ENCODE assay signal across 16 cellular contexts in genomic region chr1:155717041-155717440, GRCh38. TPM values are rescaled to one million over a fixed set of nuclear protein-coding genes. Genes with fewer than 3 reads are reported as not detected.
A peak's percentile ranks its signal among the peaks of the same experiment; 100 is the strongest.
DNase-seq lines count a peak whose midpoint lies in the region; ATAC-seq and TF ChIP-seq lines count a peak whose summit lies in the region.
"Had no signal": no experiment of that assay in that cellular context is flagged by ENCODE, and none has a peak within 500 bp of the region (broad histone marks: within the 10 kb centered on the region; RNA-seq: fewer than 3 reads in every experiment).

No MANE protein-coding gene starts in this region.

- H3K27ac ChIP-seq in esophagus squamous epithelium: no peak overlapping the region
- H3K27ac ChIP-seq: epithelial cell of prostate, heart left ventricle had no signal

- H3K36me3 ChIP-seq in esophagus squamous epithelium: peaks cover 0 to 84% (median 0%) of the 10 kb centered on the region in 3 donors

- intact Hi-C loops in esophagus squamous epithelium (cut with DNase I): no loop called here

- no peaks in the 10 kb centered on the region for H3K9me3 ChIP-seq in esophagus squamous epithelium
- H3K9me3 ChIP-seq: heart left ventricle had no signal

- H3K27me3 Mint-ChIP-seq in activated T-cell treated with anti-CD3 and anti-CD28 coated beads, Interleukin-2, amount 50 U/mL, for 24 hours: no peaks in the 10 kb centered on the region
- H3K27me3 Mint-ChIP-seq in stimulated activated naive B cell treated with anti-CD40 and anti-IgM and Interleukin-4, amounts not matched to agents 10 μg/mL and 1 μg/mL and 100 μg/mL, for 72 hours: no peaks in the 10 kb centered on the region
- H3K27me3 Mint-ChIP-seq in mesothelial cell of epicardium (ENCODE audit: low read depth): no peaks in the 10 kb centered on the region
- H3K27me3 Mint-ChIP-seq: progenitor cell of endocrine pancreas had no signal

- WGBS in esophagus squamous epithelium, 2 donors: 82 to 94% methylated on average over 7 of the region's 7 CpGs

- H3K4me3 ChIP-seq in esophagus squamous epithelium: no peak overlapping the region
- H3K4me3 ChIP-seq: heart left ventricle had no signal

- peak; percentile 87 for ATAC-seq in HG02610 (IDR thresholded peaks at IDR 0.05; ENCODE audit: unreplicated experiment)
- ATAC-seq in stimulated activated naive B cell treated with anti-CD40 and anti-IgM and Interleukin-4, amounts not matched to agents 10 μg/mL and 1 μg/mL and 100 μg/mL, for 72 hours (replicated peaks): peak; percentile 53 to 62
- ATAC-seq: heart left ventricle had no signal

- H3K27me3 ChIP-seq in esophagus squamous epithelium: no peaks in the 10 kb centered on the region
- H3K27me3 ChIP-seq: heart left ventricle had no signal

- H3K27ac Mint-ChIP-seq in activated T-cell treated with anti-CD3 and anti-CD28 coated beads, Interleukin-2, amount 50 U/mL, for 24 hours: peak overlapping the region; percentile 35
- H3K27ac Mint-ChIP-seq in stimulated activated naive B cell treated with anti-CD40 and anti-IgM and Interleukin-4, amounts not matched to agents 10 μg/mL and 1 μg/mL and 100 μg/mL, for 72 hours: no peak overlapping the region
- no peak overlapping the region for H3K27ac Mint-ChIP-seq in mesothelial cell of epicardium
- H3K27ac Mint-ChIP-seq: progenitor cell of endocrine pancreas had no signal

- no peak overlapping the region for H3K4me3 Mint-ChIP-seq in activated T-cell treated with anti-CD3 and anti-CD28 coated beads, Interleukin-2, amount 50 U/mL, for 24 hours
- no peak overlapping the region for H3K4me3 Mint-ChIP-seq in stimulated activated naive B cell treated with anti-CD40 and anti-IgM and Interleukin-4, amounts not matched to agents 10 μg/mL and 1 μg/mL and 100 μg/mL, for 72 hours
- H3K4me3 Mint-ChIP-seq in mesothelial cell of epicardium: no peak overlapping the region

- peaks cover 93% of the 10 kb centered on the region for H3K36me3 Mint-ChIP-seq in activated T-cell treated with anti-CD3 and anti-CD28 coated beads, Interleukin-2, amount 50 U/mL, for 24 hours (ENCODE audit: low read depth)
- peaks cover 32 to 41% of the 10 kb centered on the region in 2 donors for H3K36me3 Mint-ChIP-seq in stimulated activated naive B cell treated with anti-CD40 and anti-IgM and Interleukin-4, amounts not matched to agents 10 μg/mL and 1 μg/mL and 100 μg/mL, for 72 hours
- H3K36me3 Mint-ChIP-seq in mesothelial cell of epicardium: peaks cover 30% of the 10 kb centered on the region

- no peaks in the 10 kb centered on the region for H3K9me3 Mint-ChIP-seq in activated T-cell treated with anti-CD3 and anti-CD28 coated beads, Interleukin-2, amount 50 U/mL, for 24 hours
- no peaks in the 10 kb centered on the region for H3K9me3 Mint-ChIP-seq in stimulated activated naive B cell treated with anti-CD40 and anti-IgM and Interleukin-4, amounts not matched to agents 10 μg/mL and 1 μg/mL and 100 μg/mL, for 72 hours
- no peaks in the 10 kb centered on the region for H3K9me3 Mint-ChIP-seq in mesothelial cell of epicardium

- peaks cover 14% of the 10 kb centered on the region for H3K4me1 Mint-ChIP-seq in activated T-cell treated with anti-CD3 and anti-CD28 coated beads, Interleukin-2, amount 50 U/mL, for 24 hours (ENCODE audit: low read depth)
- H3K4me1 Mint-ChIP-seq in stimulated activated naive B cell treated with anti-CD40 and anti-IgM and Interleukin-4, amounts not matched to agents 10 μg/mL and 1 μg/mL and 100 μg/mL, for 72 hours: peaks cover 3 to 13% of the 10 kb centered on the region in 2 donors
- H3K4me1 Mint-ChIP-seq in mesothelial cell of epicardium: no peaks in the 10 kb centered on the region

- peaks cover 0 to 3% (median 0%) of the 10 kb centered on the region in 3 donors for H3K4me1 ChIP-seq in esophagus squamous epithelium

- no peak for TF ChIP-seq POLR2A in esophagus squamous epithelium (IDR thresholded peaks at IDR 0.05)

- TF ChIP-seq CTCF in mesothelial cell of epicardium (IDR thresholded peaks at IDR 0.05; ENCODE audit: unreplicated experiment) (no peak), esophagus squamous epithelium (IDR thresholded peaks at IDR 0.05) (no peak)

- DNase-seq in activated T-cell treated with anti-CD3 and anti-CD28 coated beads, Interleukin-2, amount 50 U/mL, for 24 hours: no peak
- DNase-seq in activated T-cell treated with anti-CD3 and anti-CD28 coated beads for 4 hours (no peak), NAMALWA (ENCODE audit: low spot score) (peak; percentile 48), mesothelial cell of epicardium (ENCODE audit: low spot score in 2 of 2, unreplicated experiment in 2 of 2) (no peak), esophagus squamous epithelium (lab: John Stamatoyannopoulos, UW) (no peak)
- no peak for DNase-seq in stimulated activated naive B cell treated with anti-CD40 and anti-IgM and Interleukin-4, amounts not matched to agents 10 μg/mL and 1 μg/mL and 100 μg/mL, for 72 hours
- no peak for DNase-seq in effector CD4-positive, alpha-beta T cell
- DNase-seq: ACHN; activated T-cell treated with anti-CD3 and anti-CD28 coated beads, Interleukin-2, amount 50 U/mL, for 1 hour; heart left ventricle; NCI-H187 treated with DMSO at 0.1 percent for 48 hours; NCI-H748 treated with DMSO at 0.1 percent for 48 hours; Right ventricle myocardium superior had no signal

RNA-seq across cellular contexts. Expression of gene DAP3, which starts 28.1 kb away (rescaled TPM):
- 106 to 113 TPM (median 109 TPM) in 3 replicates for total RNA-seq in mesothelial cell of epicardium
- total RNA-seq in esophagus squamous epithelium: 100 to 1,000 TPM in 1 of 4 donors, 10 to 100 TPM in 3; 59.9 to 144 (median 78.5) TPM

RNA-seq across cellular contexts. Expression of gene YY1AP1, which starts 28.5 kb away (rescaled TPM):
- total RNA-seq in mesothelial cell of epicardium (55.8 to 58.1 TPM (median 56.2 TPM) in 3 replicates), esophagus squamous epithelium (10 to 100 TPM; 37.8 to 91.6 (median 63.5) TPM)
